ENCODE assay signal across 1 cellular context in genomic region chr1:207805841-207806421, GRCh38.
A peak's percentile ranks its signal among the peaks of the same experiment; 100 is the strongest.
TF ChIP-seq lines count a peak whose summit lies in the region.

No MANE protein-coding gene starts in this region.

TF ChIP-seq in K562, 482 proteins besides CTCF, POLR2A, EP300 and RAD21 (continued from another document and continues in another):
- TF ChIP-seq MAX (CRISPR knock-in tag; IDR thresholded peaks at IDR 0.05) (no peak; the same call in 1 of the 2 replicates), ARID4B (CRISPR knock-in tag; IDR thresholded peaks at IDR 0.05) (no peak), DNMT1 (IDR thresholded peaks at IDR 0.05) (no peak), MTF1 (CRISPR knock-in tag; IDR thresholded peaks at IDR 0.05; ENCODE audit: borderline replicate concordance) (no peak), SETDB1 (IDR thresholded peaks at IDR 0.05; ENCODE audit: low read length) (no peak), ZBTB33 (CRISPR knock-in tag; IDR thresholded peaks at IDR 0.05) (peak; percentile 96), PHF8 (IDR thresholded peaks at IDR 0.05; ENCODE audit: borderline replicate concordance, low read length) (no peak), ZNF77 (CRISPR knock-in tag; IDR thresholded peaks at IDR 0.05) (no peak), STAT6 (CRISPR knock-in tag; IDR thresholded peaks at IDR 0.05) (no peak), ZNF551 (CRISPR knock-in tag; IDR thresholded peaks at IDR 0.05) (no peak), ELF4 (CRISPR knock-in tag; IDR thresholded peaks at IDR 0.05) (no peak), TAF15 (IDR thresholded peaks at IDR 0.05; ENCODE audit: low read depth, low read length) (no peak), POLR2H (tag; IDR thresholded peaks at IDR 0.05; ENCODE audit: low read depth) (no peak), ATF1 (CRISPR knock-in tag; IDR thresholded peaks at IDR 0.05) (no peak), ATF1 (tag; IDR thresholded peaks at IDR 0.05) (peak; percentile 68; the same call in 1 of the 2 replicates), ZBTB11 (CRISPR knock-in tag; IDR thresholded peaks at IDR 0.05) (peak in 1 of 3 experiments; percentile 48; a peak in 1 of 6 replicates), ZEB2 (IDR thresholded peaks at IDR 0.05) (no peak), STAG1 (CRISPR knock-in tag; IDR thresholded peaks at IDR 0.05; ENCODE audit: borderline replicate concordance) (no peak), C11orf30 (IDR thresholded peaks at IDR 0.05; ENCODE audit: low read depth) (peak; percentile 90), ZNF175 (CRISPR knock-in tag; IDR thresholded peaks at IDR 0.05; ENCODE audit: low read depth) (no peak; the same call in 1 of the 2 replicates), TFAM (CRISPR knock-in tag; conservative IDR thresholded peaks at IDR 0.05) (no peak), ZNF134 (CRISPR knock-in tag; conservative IDR thresholded peaks at IDR 0.05) (no peak), SMAD3 (CRISPR knock-in tag; conservative IDR thresholded peaks at IDR 0.05) (0 out of 2 replicates have a peak, but pooled peaks have one; percentile 12), ZNF146 (CRISPR knock-in tag; IDR thresholded peaks at IDR 0.05; ENCODE audit: unreplicated experiment) (no peak), TFAP4 (CRISPR knock-in tag; IDR thresholded peaks at IDR 0.05; ENCODE audit: borderline replicate concordance) (peak; percentile 52), YBX1 (IDR thresholded peaks at IDR 0.05) (no peak), MCM2 (IDR thresholded peaks at IDR 0.05; ENCODE audit: low read depth) (no peak), NR0B1 (IDR thresholded peaks at IDR 0.05; ENCODE audit: partially characterized antibody) (no peak), PTRF (tag; IDR thresholded peaks at IDR 0.05) (no peak), ZNF561 (CRISPR knock-in tag; conservative IDR thresholded peaks at IDR 0.05) (no peak), HNRNPL (IDR thresholded peaks at IDR 0.05; ENCODE audit: low read depth, low read length) (no peak), EZH2 (IDR thresholded peaks at IDR 0.05; ENCODE audit: borderline replicate concordance, low read depth, low read length) (no peak), HCFC1 (IDR thresholded peaks at IDR 0.05; ENCODE audit: low read depth, low read length) (no peak), XRCC5 (IDR thresholded peaks at IDR 0.05; ENCODE audit: low read depth, low read length) (no peak), HMBOX1 (IDR thresholded peaks at IDR 0.05) (no peak), CEBPZ (IDR thresholded peaks at IDR 0.05; ENCODE audit: borderline replicate concordance, low read depth, low read length) (no peak), PTBP1 (IDR thresholded peaks at IDR 0.05; ENCODE audit: low read depth, low read length) (no peak)
